In the genomic region with DNA sequence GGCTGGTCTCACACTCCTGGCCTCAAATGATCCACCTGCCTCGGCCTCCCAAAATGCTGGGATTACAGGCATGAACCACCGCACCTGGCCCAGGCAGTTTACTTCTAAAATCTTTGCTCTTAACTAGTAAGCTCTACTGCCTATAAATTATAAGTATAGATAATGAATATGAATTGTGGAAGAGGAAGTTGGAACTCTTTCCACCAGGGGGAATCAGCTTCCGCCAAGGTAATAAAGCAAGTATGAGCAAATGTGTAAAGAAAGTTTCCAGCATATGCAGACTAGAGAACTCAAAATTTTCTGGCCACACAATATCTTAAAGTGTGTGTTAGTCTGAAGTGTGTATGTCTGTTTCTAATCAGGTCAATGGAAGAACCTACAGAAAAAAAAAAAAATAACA, we compare ENCODE assay signal across 14 cellular contexts.
DNase-seq lines count a peak whose midpoint lies in the region; FAIRE-seq and TF ChIP-seq lines count a peak whose summit lies in the region.
"Had no signal": no experiment of that assay in that cellular context is flagged by ENCODE, and none has a peak within 500 bp of the region (broad histone marks: within the 10 kb centered on the region; RNA-seq: fewer than 3 reads in every experiment).

No MANE protein-coding gene starts in this region.

- TF ChIP-seq CTCF in 22Rv1 (IDR thresholded peaks at IDR 0.05), result peak; percentile 13; the same call in 1 of the 2 replicates
- TF ChIP-seq CTCF in glutamatergic neuron (IDR thresholded peaks at IDR 0.05; ENCODE audit: partially characterized antibody, unreplicated experiment), result peak; percentile 13

- no peak for TF ChIP-seq POLR2A in H54 (IDR thresholded peaks at IDR 0.05; ENCODE audit: low read depth, low read length)

- no peak overlapping the region for H3K27ac ChIP-seq in 22Rv1
- H3K27ac ChIP-seq: KMS-11 had no signal

- no peak overlapping the region for H3K4me3 Mint-ChIP-seq in glutamatergic neuron (ENCODE audit: unreplicated experiment)
- no peak overlapping the region for H3K4me3 Mint-ChIP-seq in T-helper 2 cell treated with Interferon-gamma antibody and Interleukin-4, amounts not matched to agents 5 μg/mL and 100 μg/mL, for 36 hours
- H3K4me3 Mint-ChIP-seq: activated naive CD8-positive, alpha-beta T cell treated with anti-CD3 and anti-CD28 coated beads for 36 hours; stimulated activated naive CD8-positive, alpha-beta T cell treated with anti-CD3 and anti-CD28 coated beads, Interleukin-15, amount 100 ng/mL, for 72 hours had no signal

- H3K27ac Mint-ChIP-seq in glutamatergic neuron (ENCODE audit: unreplicated experiment), result no peak overlapping the region
- H3K27ac Mint-ChIP-seq in T-helper 2 cell treated with Interferon-gamma antibody and Interleukin-4, amounts not matched to agents 5 μg/mL and 100 μg/mL, for 36 hours, result no peak overlapping the region
- H3K27ac Mint-ChIP-seq: activated naive CD8-positive, alpha-beta T cell treated with anti-CD3 and anti-CD28 coated beads for 36 hours had no signal

- FAIRE-seq in H54 (lab: Jason Lieb, UNC), result peak; percentile 11

- H3K36me3 Mint-ChIP-seq in glutamatergic neuron (ENCODE audit: unreplicated experiment), result no peaks in the 10 kb centered on the region
- H3K36me3 Mint-ChIP-seq in T-helper 2 cell treated with Interferon-gamma antibody and Interleukin-4, amounts not matched to agents 5 μg/mL and 100 μg/mL, for 36 hours (ENCODE audit: low read depth), result no peaks in the 10 kb centered on the region

- DNase-seq in H54 (ENCODE audit: insufficient read length, low spot score) (no peak), astrocyte of the hippocampus (ENCODE audit: low read depth, low spot score) (peak; percentile 2), glutamatergic neuron (no peak), NCI-H128 (lab: John Stamatoyannopoulos, UW; ENCODE audit: unreplicated experiment) (no peak), KG1 (lab: John Stamatoyannopoulos, UW) (no peak), GOT3 (lab: John Stamatoyannopoulos, UW) (no peak)
- DNase-seq in T-helper 2 cell treated with Interferon-gamma antibody and Interleukin-4, amounts not matched to agents 5 μg/mL and 100 μg/mL, for 36 hours (ENCODE audit: low spot score), result no peak
- DNase-seq: activated CD4-positive, alpha-beta T cell treated with anti-CD3 and anti-CD28 coated beads for 48 hours; activated naive CD8-positive, alpha-beta T cell treated with anti-CD3 and anti-CD28 coated beads for 36 hours; NCI-H187; NCI-H526; stimulated activated naive CD8-positive, alpha-beta T cell treated with anti-CD3 and anti-CD28 coated beads, Interleukin-15, amount 100 ng/mL, for 72 hours had no signal

- H3K27me3 Mint-ChIP-seq in glutamatergic neuron (ENCODE audit: unreplicated experiment), result no peaks in the 10 kb centered on the region
- H3K27me3 Mint-ChIP-seq in T-helper 2 cell treated with Interferon-gamma antibody and Interleukin-4, amounts not matched to agents 5 μg/mL and 100 μg/mL, for 36 hours (ENCODE audit: low read depth), result no peaks in the 10 kb centered on the region
- H3K27me3 Mint-ChIP-seq: activated naive CD8-positive, alpha-beta T cell treated with anti-CD3 and anti-CD28 coated beads for 36 hours; stimulated activated naive CD8-positive, alpha-beta T cell treated with anti-CD3 and anti-CD28 coated beads, Interleukin-15, amount 100 ng/mL, for 72 hours had no signal

- no peaks in the 10 kb centered on the region for H3K4me1 Mint-ChIP-seq in glutamatergic neuron (ENCODE audit: low read depth, unreplicated experiment)
- H3K4me1 Mint-ChIP-seq in T-helper 2 cell treated with Interferon-gamma antibody and Interleukin-4, amounts not matched to agents 5 μg/mL and 100 μg/mL, for 36 hours (ENCODE audit: low read depth), result no peaks in the 10 kb centered on the region
- H3K4me1 Mint-ChIP-seq: activated naive CD8-positive, alpha-beta T cell treated with anti-CD3 and anti-CD28 coated beads for 36 hours; stimulated activated naive CD8-positive, alpha-beta T cell treated with anti-CD3 and anti-CD28 coated beads, Interleukin-15, amount 100 ng/mL, for 72 hours had no signal

- no peaks in the 10 kb centered on the region for H3K9me3 Mint-ChIP-seq in glutamatergic neuron (ENCODE audit: unreplicated experiment)
- H3K9me3 Mint-ChIP-seq in T-helper 2 cell treated with Interferon-gamma antibody and Interleukin-4, amounts not matched to agents 5 μg/mL and 100 μg/mL, for 36 hours, result no peaks in the 10 kb centered on the region
- H3K9me3 Mint-ChIP-seq: activated naive CD8-positive, alpha-beta T cell treated with anti-CD3 and anti-CD28 coated beads for 36 hours; stimulated activated naive CD8-positive, alpha-beta T cell treated with anti-CD3 and anti-CD28 coated beads, Interleukin-15, amount 100 ng/mL, for 72 hours had no signal
